In the genomic region with DNA sequence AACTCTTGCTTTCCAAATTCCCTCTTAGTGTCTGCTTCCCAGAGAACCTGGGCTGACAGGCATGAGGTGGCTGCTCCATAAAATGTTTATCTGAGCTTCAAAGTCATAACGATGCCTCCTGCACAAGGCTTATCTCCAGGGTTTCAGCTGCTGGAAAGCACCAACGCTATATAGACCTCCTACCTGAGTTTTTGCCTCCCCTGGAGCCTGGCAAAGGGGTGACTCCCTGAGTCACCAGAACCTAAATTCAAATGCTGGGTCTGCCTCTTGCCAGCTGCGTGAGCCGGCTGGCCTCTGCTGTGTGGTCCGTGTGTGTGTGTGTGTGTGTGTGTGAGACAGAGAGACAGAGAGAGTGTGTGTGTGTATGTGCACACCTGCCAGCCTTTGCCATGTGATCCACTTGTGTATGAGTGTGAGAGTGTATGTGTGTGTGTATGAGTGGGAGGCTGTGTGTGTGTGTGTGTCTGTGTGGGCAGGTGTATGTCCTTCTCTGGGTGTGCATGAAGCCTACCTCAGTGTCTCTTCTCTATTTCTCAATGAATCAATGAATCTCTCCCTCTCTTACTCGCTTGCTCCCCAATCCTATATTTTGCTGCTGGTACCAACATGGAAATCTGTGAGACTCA, we compare ENCODE assay signal across 17 cellular contexts.
DNase-seq lines count a peak whose midpoint lies in the region; ATAC-seq, FAIRE-seq and TF ChIP-seq lines count a peak whose summit lies in the region.
"Had no signal": no experiment of that assay in that cellular context is flagged by ENCODE, and none has a peak within 500 bp of the region (broad histone marks: within the 10 kb centered on the region; RNA-seq: fewer than 3 reads in every experiment).

No MANE protein-coding gene starts in this region.

- no peak for ATAC-seq in stimulated activated naive B cell treated with anti-CD40 and anti-IgM and Interleukin-4, amounts not matched to agents 10 μg/mL and 1 μg/mL and 100 μg/mL, for 72 hours (replicated peaks)
- ATAC-seq in gastroesophageal sphincter = no peak
- ATAC-seq: PC-3 had no signal

- H3K27me3 ChIP-seq in gastroesophageal sphincter = peaks cover 16% of the 10 kb centered on the region
- H3K27me3 ChIP-seq: SJCRH30 had no signal

- H3K27me3 Mint-ChIP-seq in endothelial cell (ENCODE audit: unreplicated experiment) = peaks cover 8% of the 10 kb centered on the region
- H3K27me3 Mint-ChIP-seq in stimulated activated naive B cell treated with anti-CD40 and anti-IgM and Interleukin-4, amounts not matched to agents 10 μg/mL and 1 μg/mL and 100 μg/mL, for 72 hours = peaks cover 0 to 8% of the 10 kb centered on the region in 2 donors

- DNase-seq in NCI-H2196 treated with DMSO at 0.1 percent for 48 hours (lab: John Stamatoyannopoulos, UW; ENCODE audit: unreplicated experiment) (peak; percentile 24), endothelial cell (ENCODE audit: low spot score) (no peak), HTR-8/SVneo (ENCODE audit: insufficient read length, low spot score) (no peak), AML-193 (lab: John Stamatoyannopoulos, UW) (no peak)
- no peak for DNase-seq in stimulated activated naive B cell treated with anti-CD40 and anti-IgM and Interleukin-4, amounts not matched to agents 10 μg/mL and 1 μg/mL and 100 μg/mL, for 72 hours
- DNase-seq: HFFc6, IMR-90, NCI-H1417 treated with DMSO at 0.1 percent for 48 hours, NCI-H2029 treated with DMSO at 0.1 percent for 48 hours, NCI-H226, NCI-H524, SJCRH30 had no signal

- 35% methylated on average over 3 of the region's 6 CpGs; no CpG with 5 or more reads in 1 of the 2 donors for WGBS in gastroesophageal sphincter (ENCODE audit: low coverage in 1 of 2), 2 donors

- POLR2A ChIA-PET in HEK293 (lab: Yijun Ruan, JAX) = interaction anchor here (0.6 kb wide), 1 partner anchor 81 kb away, joined by 3 read pairs; no protein-coding TSS in a partner anchor

- no peak for FAIRE-seq in HTR-8/SVneo (lab: Jason Lieb, UNC)
- FAIRE-seq: D721Med had no signal

- H3K36me3 ChIP-seq in HEK293 (ENCODE audit: control insufficient read depth in 2 of 2, insufficient read depth in 1 of 2, low read length in 2 of 2) (no peaks in the 10 kb centered on the region), gastroesophageal sphincter (no peaks in the 10 kb centered on the region)
- H3K36me3 ChIP-seq: SJCRH30 had no signal

- no peak for TF ChIP-seq EP300 in gastroesophageal sphincter (IDR thresholded peaks at IDR 0.05)

- no peaks in the 10 kb centered on the region for H3K4me1 ChIP-seq in HEK293 (ENCODE audit: control insufficient read depth, insufficient read depth, low read length)
- no peaks in the 10 kb centered on the region for H3K4me1 ChIP-seq in gastroesophageal sphincter
- H3K4me1 ChIP-seq: SJCRH30 had no signal

- peak overlapping the region; percentile 24 for H3K4me3 Mint-ChIP-seq in endothelial cell (ENCODE audit: unreplicated experiment)
- H3K4me3 Mint-ChIP-seq in stimulated activated naive B cell treated with anti-CD40 and anti-IgM and Interleukin-4, amounts not matched to agents 10 μg/mL and 1 μg/mL and 100 μg/mL, for 72 hours = no peak overlapping the region
- H3K4me3 Mint-ChIP-seq: HFFc6 had no signal

- H3K4me3 ChIP-seq in HEK293 (ENCODE audit: low read depth, low read length) = no peak overlapping the region
- no peak overlapping the region for H3K4me3 ChIP-seq in gastroesophageal sphincter
- H3K4me3 ChIP-seq: SJCRH30 had no signal

- H3K9me3 ChIP-seq in HEK293 (ENCODE audit: control insufficient read depth, insufficient read depth, low read depth, low read length) (no peaks in the 10 kb centered on the region), gastroesophageal sphincter (peaks cover 0 to 4% (median 0%) of the 10 kb centered on the region in 3 donors)
- H3K9me3 ChIP-seq: SJCRH30 had no signal

- H3K27ac Mint-ChIP-seq in endothelial cell (ENCODE audit: unreplicated experiment) = peak overlapping the region; percentile 33
- H3K27ac Mint-ChIP-seq in stimulated activated naive B cell treated with anti-CD40 and anti-IgM and Interleukin-4, amounts not matched to agents 10 μg/mL and 1 μg/mL and 100 μg/mL, for 72 hours = peak overlapping the region; percentile 10
- H3K27ac Mint-ChIP-seq: HFFc6 had no signal

- H3K27ac ChIP-seq in HEK293 (ENCODE audit: extremely low read depth, low read depth, low read length) (no peak overlapping the region), gastroesophageal sphincter (no peak overlapping the region)
- H3K27ac ChIP-seq: C4-2B, SJCRH30 had no signal

- H3K4me1 Mint-ChIP-seq in endothelial cell (ENCODE audit: unreplicated experiment) = peaks cover 26% of the 10 kb centered on the region
- H3K4me1 Mint-ChIP-seq in stimulated activated naive B cell treated with anti-CD40 and anti-IgM and Interleukin-4, amounts not matched to agents 10 μg/mL and 1 μg/mL and 100 μg/mL, for 72 hours = no peaks in the 10 kb centered on the region

- CTCF ChIA-PET in HEK293 (lab: Yijun Ruan, JAX) = no interaction called here

- no peaks in the 10 kb centered on the region for H3K9me3 Mint-ChIP-seq in endothelial cell (ENCODE audit: unreplicated experiment)
- H3K9me3 Mint-ChIP-seq in stimulated activated naive B cell treated with anti-CD40 and anti-IgM and Interleukin-4, amounts not matched to agents 10 μg/mL and 1 μg/mL and 100 μg/mL, for 72 hours = no peaks in the 10 kb centered on the region

- no peaks in the 10 kb centered on the region for H3K36me3 Mint-ChIP-seq in endothelial cell (ENCODE audit: low read depth, unreplicated experiment)
- H3K36me3 Mint-ChIP-seq in stimulated activated naive B cell treated with anti-CD40 and anti-IgM and Interleukin-4, amounts not matched to agents 10 μg/mL and 1 μg/mL and 100 μg/mL, for 72 hours = no peaks in the 10 kb centered on the region

- TF ChIP-seq POLR2A in gastroesophageal sphincter (IDR thresholded peaks at IDR 0.05) = no peak

- TF ChIP-seq CTCF in HEK293 (tag by site-specific recombination; IDR thresholded peaks at IDR 0.05) (no peak), endothelial cell (IDR thresholded peaks at IDR 0.05; ENCODE audit: unreplicated experiment) (no peak), gastroesophageal sphincter (IDR thresholded peaks at IDR 0.05) (no peak)

TF ChIP-seq in HEK293, 187 proteins besides CTCF, POLR2A, EP300 and RAD21:
- peak; percentile 74 for TF ChIP-seq EGR2 (tag by site-specific recombination; IDR thresholded peaks at IDR 0.05; ENCODE audit: low read depth)
- no peak for TF ChIP-seq YY2 (tag by site-specific recombination; IDR thresholded peaks at IDR 0.05)
- TF ChIP-seq ZNF202 (tag by site-specific recombination; IDR thresholded peaks at IDR 0.05; ENCODE audit: borderline replicate concordance) = no peak
- no peak for TF ChIP-seq ZNF623 (tag by site-specific recombination; IDR thresholded peaks at IDR 0.05)
- peak; percentile 76 for TF ChIP-seq ZFHX2 (tag by site-specific recombination; conservative IDR thresholded peaks at IDR 0.05)
- no peak for TF ChIP-seq ZBTB17 (tag by site-specific recombination; IDR thresholded peaks at IDR 0.05)
- no peak for TF ChIP-seq ZNF777 (tag by site-specific recombination; IDR thresholded peaks at IDR 0.05; ENCODE audit: borderline replicate concordance)
- no peak for TF ChIP-seq ZNF596 (tag by site-specific recombination; IDR thresholded peaks at IDR 0.05)
- no peak for TF ChIP-seq ZNF560 (tag by site-specific recombination; IDR thresholded peaks at IDR 0.05; ENCODE audit: borderline replicate concordance)
- no peak for TF ChIP-seq YY1 (tag by site-specific recombination; IDR thresholded peaks at IDR 0.05)
- peak; percentile 97 for TF ChIP-seq GLIS1 (tag by site-specific recombination; IDR thresholded peaks at IDR 0.05)
- peak; percentile 50; the same call in 1 of the 2 replicates for TF ChIP-seq ZIC2 (tag by site-specific recombination; IDR thresholded peaks at IDR 0.05)
- no peak for TF ChIP-seq KLF9 (tag by site-specific recombination; IDR thresholded peaks at IDR 0.05; ENCODE audit: low read depth)
TF ChIP-seq in HEK293: peak in this region for 4.
